In the genomic region with DNA sequence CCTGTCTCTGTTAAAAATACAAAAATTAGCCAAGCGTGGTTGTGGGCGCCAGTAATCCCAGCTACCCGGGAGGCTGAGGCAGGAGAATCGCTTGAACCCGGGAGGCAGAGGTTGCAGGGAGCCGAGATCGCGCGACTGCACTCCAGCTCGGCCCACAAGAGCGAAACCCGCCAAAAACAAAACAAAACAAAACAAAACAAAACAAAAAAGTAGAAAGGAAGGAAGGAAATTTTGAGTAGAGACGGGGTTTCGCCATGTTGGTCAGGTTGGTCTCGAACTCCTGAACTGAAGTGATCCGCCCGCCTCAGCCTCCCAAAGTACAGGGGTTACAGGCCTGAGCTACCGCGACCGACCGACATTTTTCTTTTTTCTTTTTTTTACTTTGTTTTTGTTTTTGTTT, we compare ENCODE assay signal across 36 cellular contexts. TPM values are rescaled to one million over a fixed set of nuclear protein-coding genes. Genes with fewer than 3 reads are reported as not detected.
"Had no signal": no experiment of that assay in that cellular context is flagged by ENCODE, and none has a peak within 500 bp of the region (broad histone marks: within the 10 kb centered on the region; RNA-seq: fewer than 3 reads in every experiment).

No MANE protein-coding gene starts in this region.

- DNase-seq: Kasumi-1, MG63, MM.1S, MV-4-11, NCI-H1048, NCI-H1092, NCI-H1092 treated with DMSO at 0.1 percent for 48 hours, NCI-H1105, NCI-H1105 treated with DMSO at 0.1 percent for 48 hours, NCI-H1417, NCI-H1417 treated with DMSO at 0.1 percent for 48 hours, NCI-H1436, NCI-H1436 treated with DMSO at 0.1 percent for 48 hours, NCI-H146, NCI-H1694, NCI-H1694 treated with DMSO at 0.1 percent for 48 hours, NCI-H187, NCI-H187 treated with DMSO at 0.1 percent for 48 hours, NCI-H1930, NCI-H2029, NCI-H2029 treated with DMSO at 0.1 percent for 48 hours, NCI-H2081, NCI-H2081 treated with DMSO at 0.1 percent for 48 hours, NCI-H2107, NCI-H2171, NCI-H2171 treated with DMSO at 0.1 percent for 48 hours, NCI-H2227 treated with DMSO at 0.1 percent for 48 hours, NCI-H226, NCI-H345, NCI-H446, NCI-H446 treated with DMSO at 0.1 percent for 48 hours, NCI-H510A, NCI-H510A treated with DMSO at 0.1 percent for 48 hours, NCI-H524, NCI-H524 treated with DMSO at 0.1 percent for 48 hours had no signal

- H3K27me3 ChIP-seq: MG63 had no signal

- H3K36me3 ChIP-seq: MG63 had no signal

- H3K9me3 ChIP-seq: MG63 had no signal

- H3K4me3 ChIP-seq: MG63 had no signal

RNA-seq across cellular contexts. Expression of gene PRSS16, which starts 30.6 kb away (rescaled TPM):
- total RNA-seq: LHCN-M2 had no signal
